24 cellular contexts compared by ENCODE assay signal in genomic region chr2:118853129-118853640, GRCh38. TPM values are rescaled to one million over a fixed set of nuclear protein-coding genes. Genes with fewer than 3 reads are reported as not detected.
DNase-seq lines count a peak whose midpoint lies in the region; ATAC-seq and TF ChIP-seq lines count a peak whose summit lies in the region.
"Had no signal": no experiment of that assay in that cellular context is flagged by ENCODE, and none has a peak within 500 bp of the region (broad histone marks: within the 10 kb centered on the region; RNA-seq: fewer than 3 reads in every experiment).

No MANE protein-coding gene starts in this region.

- H3K4me2 ChIP-seq in mammary epithelial cell (ENCODE audit: insufficient read depth, low read depth, low read length), result no peak overlapping the region

- H3K36me3 ChIP-seq in suprapubic skin, result no peaks in the 10 kb centered on the region
- no peaks in the 10 kb centered on the region for H3K36me3 ChIP-seq in mammary epithelial cell (ENCODE audit: insufficient read depth, low read length)
- H3K36me3 ChIP-seq: colonic mucosa, neutrophil had no signal

- DNase-seq in activated naive CD8-positive, alpha-beta T cell treated with anti-CD3 and anti-CD28 coated beads, Interleukin-2, amount 10 ng/mL, durations not matched to agents 7 days and 5 days, result peak; percentile 35
- DNase-seq in activated naive CD8-positive, alpha-beta T cell treated with anti-CD3 and anti-CD28 coated beads for 36 hours, result no peak
- no peak for DNase-seq in WTC11 (ENCODE audit: low spot score)
- DNase-seq in memory B cell (ENCODE audit: low spot score in 2 of 2), result no peak
- no peak for DNase-seq in suprapubic skin (ENCODE audit: low spot score in 2 of 2)
- no peak for DNase-seq in mammary epithelial cell
- DNase-seq: activated effector memory CD4-positive, alpha-beta T cell treated with anti-CD3 and anti-CD28 coated beads, Interleukin-2, amount 50 U/mL, for 16 hours; AML-193; body of pancreas; colonic mucosa; COR-L47; EL; IMR-90; NCI-H1694; NCI-H345; stimulated activated CD4-positive, alpha-beta T cell treated with anti-CD3 and anti-CD28 coated beads, Interleukin-2, amount 100 ng/mL, for 24 hours had no signal

- in situ Hi-C loops in mammary epithelial cell (cut with MboI; ENCODE audit: low sequenced_read_pairs in 2 of 2), result loop anchor here (10.0 to 25.0 kb wide), 5 partner anchors 291 to 816 kb away; no protein-coding TSS in a partner anchor

- H3K4me1 Mint-ChIP-seq in activated naive CD8-positive, alpha-beta T cell treated with anti-CD3 and anti-CD28 coated beads, Interleukin-2, amount 10 ng/mL, durations not matched to agents 7 days and 5 days, result peaks cover 14% of the 10 kb centered on the region
- H3K4me1 Mint-ChIP-seq in activated naive CD8-positive, alpha-beta T cell treated with anti-CD3 and anti-CD28 coated beads for 36 hours, result peaks cover 22% of the 10 kb centered on the region
- H3K4me1 Mint-ChIP-seq in WTC11 (peaks cover 69% of the 10 kb centered on the region), memory B cell (peaks cover 7% of the 10 kb centered on the region)

- H3K27ac Mint-ChIP-seq in activated naive CD8-positive, alpha-beta T cell treated with anti-CD3 and anti-CD28 coated beads, Interleukin-2, amount 10 ng/mL, durations not matched to agents 7 days and 5 days, result peak overlapping the region; percentile 38
- no peak overlapping the region for H3K27ac Mint-ChIP-seq in activated naive CD8-positive, alpha-beta T cell treated with anti-CD3 and anti-CD28 coated beads for 36 hours
- H3K27ac Mint-ChIP-seq in WTC11 (no peak overlapping the region), memory B cell (peak overlapping the region; percentile 35)

- intact Hi-C loops in mammary epithelial cell (cut with micrococcal nuclease), result no loop called here

- peak overlapping the region; percentile 30 for H3K4me3 ChIP-seq in suprapubic skin
- H3K4me3 ChIP-seq in mammary epithelial cell (replicated peaks in 1 of 3; ENCODE audit: insufficient read depth in 1 of 3, low read depth in 2 of 3, low read length in 3 of 3), result no peak overlapping the region
- H3K4me3 ChIP-seq: body of pancreas, colonic mucosa had no signal

- H3K79me2 ChIP-seq in mammary epithelial cell (ENCODE audit: insufficient read depth, low read length), result no peaks in the 10 kb centered on the region

- H2AFZ ChIP-seq in mammary epithelial cell (ENCODE audit: low read depth, low read length), result no peak overlapping the region

- H3K27me3 ChIP-seq in suprapubic skin (peaks cover 100% of the 10 kb centered on the region), mammary epithelial cell (ENCODE audit: insufficient read depth, low read length) (peaks cover 89% of the 10 kb centered on the region)

- dilution Hi-C loops in mammary epithelial cell (cut with HindIII; ENCODE audit: low sequenced_read_pairs), result loop anchor here (25.0 kb wide), 1 partner anchor 816 kb away; no protein-coding TSS in a partner anchor

- H3K27ac ChIP-seq in suprapubic skin (peak overlapping the region; percentile 30), mammary epithelial cell (ENCODE audit: insufficient read depth, low read depth, low read length) (no peak overlapping the region)
- H3K27ac ChIP-seq: body of pancreas, colonic mucosa, epithelial cell of prostate, neutrophil, VCaP had no signal

- H3K9me3 Mint-ChIP-seq in activated naive CD8-positive, alpha-beta T cell treated with anti-CD3 and anti-CD28 coated beads, Interleukin-2, amount 10 ng/mL, durations not matched to agents 7 days and 5 days, result peaks cover 3% of the 10 kb centered on the region
- H3K9me3 Mint-ChIP-seq in activated naive CD8-positive, alpha-beta T cell treated with anti-CD3 and anti-CD28 coated beads for 36 hours, result no peaks in the 10 kb centered on the region
- H3K9me3 Mint-ChIP-seq in WTC11 (no peaks in the 10 kb centered on the region), memory B cell (peaks cover 2% of the 10 kb centered on the region)

- H3K9me3 ChIP-seq in suprapubic skin (no peaks in the 10 kb centered on the region), mammary epithelial cell (replicated peaks; ENCODE audit: insufficient read depth, low read length) (no peaks in the 10 kb centered on the region)
- H3K9me3 ChIP-seq: body of pancreas, colonic mucosa, neutrophil had no signal

- TF ChIP-seq EP300 in suprapubic skin (IDR thresholded peaks at IDR 0.05), result no peak

- BruUV-seq in mammary epithelial cell (replicated peaks; lab: Mats Ljungman, UMichigan), result no TSS peak

- no peaks in the 10 kb centered on the region for H4K20me1 ChIP-seq in mammary epithelial cell (ENCODE audit: insufficient read depth, low read length)

- peaks cover 91% of the 10 kb centered on the region for H3K27me3 Mint-ChIP-seq in activated naive CD8-positive, alpha-beta T cell treated with anti-CD3 and anti-CD28 coated beads, Interleukin-2, amount 10 ng/mL, durations not matched to agents 7 days and 5 days
- H3K27me3 Mint-ChIP-seq in activated naive CD8-positive, alpha-beta T cell treated with anti-CD3 and anti-CD28 coated beads for 36 hours, result peaks cover 100% of the 10 kb centered on the region
- H3K27me3 Mint-ChIP-seq in WTC11 (ENCODE audit: low read depth), result peaks cover 100% of the 10 kb centered on the region
- peaks cover 48% of the 10 kb centered on the region for H3K27me3 Mint-ChIP-seq in memory B cell

- 50% methylated on average over 25 of the region's 25 CpGs for WGBS in suprapubic skin
- WGBS in mammary epithelial cell (ENCODE audit: low coverage, missing lambda C conversion rate), result 11% methylated on average over 23 of the region's 25 CpGs

- no peak overlapping the region for H3K4me3 Mint-ChIP-seq in activated naive CD8-positive, alpha-beta T cell treated with anti-CD3 and anti-CD28 coated beads, Interleukin-2, amount 10 ng/mL, durations not matched to agents 7 days and 5 days
- H3K4me3 Mint-ChIP-seq in activated naive CD8-positive, alpha-beta T cell treated with anti-CD3 and anti-CD28 coated beads for 36 hours, result no peak overlapping the region
- H3K4me3 Mint-ChIP-seq in WTC11 (peak overlapping the region; percentile 59), memory B cell (no peak overlapping the region)

- H3K4me1 ChIP-seq in suprapubic skin, result peaks cover 28% of the 10 kb centered on the region
- peaks cover 8% of the 10 kb centered on the region for H3K4me1 ChIP-seq in mammary epithelial cell (ENCODE audit: insufficient read depth, low read length)

- TF ChIP-seq CTCF in WTC11 (IDR thresholded peaks at IDR 0.05) (no peak), suprapubic skin (IDR thresholded peaks at IDR 0.05) (no peak), mammary epithelial cell (conservative IDR thresholded peaks at IDR 0.05 in 1 of 2, IDR thresholded peaks at IDR 0.05 in 1 of 2; ENCODE audit: extremely low read depth in 1 of 2, insufficient read depth in 1 of 2, low read depth in 1 of 2, low read length in 2 of 2) (no peak)

- peaks cover 4% of the 10 kb centered on the region for H3K36me3 Mint-ChIP-seq in activated naive CD8-positive, alpha-beta T cell treated with anti-CD3 and anti-CD28 coated beads, Interleukin-2, amount 10 ng/mL, durations not matched to agents 7 days and 5 days
- H3K36me3 Mint-ChIP-seq in activated naive CD8-positive, alpha-beta T cell treated with anti-CD3 and anti-CD28 coated beads for 36 hours, result no peaks in the 10 kb centered on the region
- no peaks in the 10 kb centered on the region for H3K36me3 Mint-ChIP-seq in WTC11
- peaks cover 2% of the 10 kb centered on the region for H3K36me3 Mint-ChIP-seq in memory B cell

- no peak for TF ChIP-seq POLR2A in suprapubic skin (IDR thresholded peaks at IDR 0.05)

- CTCF ChIA-PET in WTC11 (lab: Charles Lee) (interaction anchor here (0.7 kb wide), 1 partner anchor 9 kb away, joined by 3 read pairs; no protein-coding TSS in a partner anchor), mammary epithelial cell (lab: Charles Lee; ENCODE audit: low non-redundant PET) (no interaction called here)

- POLR2A ChIA-PET in activated naive CD8-positive, alpha-beta T cell treated with anti-CD3 and anti-CD28 coated beads, Interleukin-2, amount 10 ng/mL, durations not matched to agents 7 days and 5 days (lab: Charles Lee), result no interaction called here
- POLR2A ChIA-PET in WTC11 (lab: Charles Lee), result no interaction called here

- no peak overlapping the region for H3K9ac ChIP-seq in mammary epithelial cell (ENCODE audit: insufficient read depth, low read length)

- ATAC-seq in activated naive CD8-positive, alpha-beta T cell treated with anti-CD3 and anti-CD28 coated beads, Interleukin-2, amount 10 ng/mL, durations not matched to agents 7 days and 5 days (ENCODE audit: low read depth), result no peak
- ATAC-seq in WTC11 (no peak), memory B cell (ENCODE audit: low read depth) (no peak), GM21619 (IDR thresholded peaks at IDR 0.05; ENCODE audit: unreplicated experiment) (no peak), HG03175 (IDR thresholded peaks at IDR 0.05; ENCODE audit: unreplicated experiment) (no peak)
- ATAC-seq: body of pancreas had no signal

TF ChIP-seq in WTC11, 78 proteins besides CTCF, POLR2A, EP300 and RAD21 (continues in another document):
- TF ChIP-seq SMAD3 (CRISPR knock-in tag; IDR thresholded peaks at IDR 0.05; ENCODE audit: borderline replicate concordance) (no peak), ATF1 (CRISPR knock-in tag; IDR thresholded peaks at IDR 0.05) (no peak), TEAD1 (CRISPR knock-in tag; IDR thresholded peaks at IDR 0.05) (no peak), E2F4 (CRISPR knock-in tag; IDR thresholded peaks at IDR 0.05; ENCODE audit: borderline replicate concordance, low read depth) (no peak)

RNA-seq across cellular contexts. Expression of gene EN1, which starts 5.7 kb away (rescaled TPM):
- total RNA-seq in activated naive CD8-positive, alpha-beta T cell treated with anti-CD3 and anti-CD28 coated beads, Interleukin-2, amount 10 ng/mL, durations not matched to agents 7 days and 5 days, result not detected
- not detected for total RNA-seq in activated naive CD8-positive, alpha-beta T cell treated with anti-CD3 and anti-CD28 coated beads for 36 hours
- not detected in 3 replicates for total RNA-seq in WTC11 (2021)
- total RNA-seq in suprapubic skin, result 10 to 100 TPM in 2 of 4 donors, 1 to 10 TPM in 2; 7.3 to 16.7 (median 11.8) TPM
- total RNA-seq in mammary epithelial cell, result under 1 TPM in 1 of 2 donors, not detected in 1; 0.33 TPM
- polyA plus RNA-seq in mammary epithelial cell, result not detected
- polyA minus RNA-seq in mammary epithelial cell, result not detected
- total RNA-seq: activated CD8-positive, alpha-beta memory T cell treated with anti-CD3 and anti-CD28 coated beads for 36 hours; body of pancreas; colonic mucosa; glomerular endothelial cell; IMR-90; lung microvascular endothelial cell had no signal
- polyA plus RNA-seq: IMR-90 had no signal

Comparison
In these comparisons a context has a peak if more than half of its experiments do, and no peak if none do; other contexts are left out.
1. H3K27ac Mint-ChIP-seq: peak in activated naive CD8-positive, alpha-beta T cell treated with anti-CD3 and anti-CD28 coated beads, Interleukin-2, amount 10 ng/mL, durations not matched to agents 7 days and 5 days (single experiment) and memory B cell (single experiment); none in activated naive CD8-positive, alpha-beta T cell treated with anti-CD3 and anti-CD28 coated beads for 36 hours (single experiment) and WTC11 (single experiment).